1 cellular context compared by ENCODE assay signal in the genomic region with DNA sequence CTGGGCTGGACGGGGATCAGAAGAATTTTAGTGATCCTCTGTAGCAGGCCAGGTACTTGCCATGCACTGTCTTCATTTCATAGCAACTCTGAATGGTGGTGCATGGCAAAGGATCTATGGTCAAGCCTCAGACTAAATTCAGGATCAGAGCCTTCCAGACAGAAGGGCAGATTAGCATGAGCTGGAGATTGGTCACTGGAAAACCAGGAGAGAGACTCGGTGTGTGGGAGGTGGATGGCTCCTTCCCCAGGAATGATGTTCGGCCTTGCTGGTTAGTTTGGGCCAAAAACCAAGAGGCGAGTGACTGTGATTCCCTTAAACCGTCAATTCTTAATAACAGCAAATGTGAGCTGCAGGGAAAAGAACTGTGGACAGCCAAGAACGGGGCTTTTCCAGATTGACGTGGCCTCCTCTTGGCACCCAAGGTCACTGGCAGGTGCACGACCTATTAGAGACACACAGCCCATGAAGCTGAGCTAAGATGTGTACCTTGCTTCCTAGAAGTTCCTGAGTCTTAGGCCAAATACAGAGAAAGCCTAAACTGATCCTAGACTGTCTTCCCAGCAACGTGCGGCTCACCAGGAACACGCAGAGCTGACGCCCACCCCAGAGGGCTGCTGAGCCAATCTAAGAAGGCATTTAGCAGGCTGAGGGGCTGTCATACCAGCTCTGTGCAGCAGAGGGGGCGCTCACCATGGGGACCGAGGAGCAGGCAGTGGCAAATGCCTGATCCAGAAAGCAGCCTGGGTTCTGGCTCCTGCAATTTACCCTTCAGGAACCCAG.
A peak's percentile ranks its signal among the peaks of the same experiment; 100 is the strongest.
TF ChIP-seq lines count a peak whose summit lies in the region.

No MANE protein-coding gene starts in this region.

TF ChIP-seq in HepG2, 621 proteins besides CTCF, POLR2A, EP300 and RAD21 (continued from another document and continues in another):
- no peak for TF ChIP-seq CSRNP2 (CRISPR knock-in tag; conservative IDR thresholded peaks at IDR 0.05; ENCODE audit: low read depth)
- TF ChIP-seq RBM22 (optimal IDR thresholded peaks at IDR 0.05; ENCODE audit: low read length): peak; percentile 63
- 0 out of 2 replicates have a peak, but pooled peaks have one; percentile 44 for TF ChIP-seq ZNF414 (CRISPR knock-in tag; IDR thresholded peaks at IDR 0.05)
- no peak for TF ChIP-seq JUND (CRISPR knock-in tag; IDR thresholded peaks at IDR 0.05)
- TF ChIP-seq, protein P1, sequence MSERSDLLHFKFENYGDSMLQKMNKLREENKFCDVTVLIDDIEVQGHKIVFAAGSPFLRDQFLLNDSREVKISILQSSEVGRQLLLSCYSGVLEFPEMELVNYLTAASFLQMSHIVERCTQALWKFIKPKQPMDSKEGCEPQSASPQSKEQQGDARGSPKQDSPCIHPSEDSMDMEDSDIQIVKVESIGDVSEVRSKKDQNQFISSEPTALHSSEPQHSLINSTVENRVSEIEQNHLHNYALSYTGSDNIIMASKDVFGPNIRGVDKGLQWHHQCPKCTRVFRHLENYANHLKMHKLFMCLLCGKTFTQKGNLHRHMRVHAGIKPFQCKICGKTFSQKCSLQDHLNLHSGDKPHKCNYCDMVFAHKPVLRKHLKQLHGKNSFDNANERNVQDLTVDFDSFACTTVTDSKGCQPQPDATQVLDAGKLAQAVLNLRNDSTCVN (CRISPR knock-in tag; IDR thresholded peaks at IDR 0.05; ENCODE audit: borderline replicate concordance): peak; percentile 70; the same call in 1 of the 2 replicates
- no peak for TF ChIP-seq ZIK1 (CRISPR knock-in tag; IDR thresholded peaks at IDR 0.05; ENCODE audit: borderline replicate concordance, low read depth)
- TF ChIP-seq GATAD2A (CRISPR knock-in tag; IDR thresholded peaks at IDR 0.05): no peak
- peak; percentile 73 for TF ChIP-seq XRCC5 (optimal IDR thresholded peaks at IDR 0.05; ENCODE audit: low read length)
- 0 out of 2 replicates have a peak, but pooled peaks have one; percentile 36 for TF ChIP-seq SAP130 (CRISPR knock-in tag; IDR thresholded peaks at IDR 0.05; ENCODE audit: low read depth)
- no peak for TF ChIP-seq ZNF546 (CRISPR knock-in tag; conservative IDR thresholded peaks at IDR 0.05)
- TF ChIP-seq, protein P2, sequence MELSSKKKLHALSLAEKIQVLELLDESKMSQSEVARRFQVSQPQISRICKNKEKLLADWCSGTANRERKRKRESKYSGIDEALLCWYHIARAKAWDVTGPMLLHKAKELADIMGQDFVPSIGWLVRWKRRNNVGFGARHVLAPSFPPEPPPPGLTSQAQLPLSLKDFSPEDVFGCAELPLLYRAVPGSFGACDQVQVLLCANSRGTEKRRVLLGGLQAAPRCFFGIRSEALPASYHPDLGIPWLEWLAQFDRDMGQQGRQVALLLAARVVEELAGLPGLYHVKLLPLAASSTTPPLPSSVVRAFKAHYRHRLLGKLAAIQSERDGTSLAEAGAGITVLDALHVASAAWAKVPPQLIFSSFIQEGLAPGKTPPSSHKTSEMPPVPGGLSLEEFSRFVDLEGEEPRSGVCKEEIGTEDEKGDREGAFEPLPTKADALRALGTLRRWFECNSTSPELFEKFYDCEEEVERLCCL (CRISPR knock-in tag; IDR thresholded peaks at IDR 0.05; ENCODE audit: borderline replicate concordance): no peak
- TF ChIP-seq, protein P3, sequence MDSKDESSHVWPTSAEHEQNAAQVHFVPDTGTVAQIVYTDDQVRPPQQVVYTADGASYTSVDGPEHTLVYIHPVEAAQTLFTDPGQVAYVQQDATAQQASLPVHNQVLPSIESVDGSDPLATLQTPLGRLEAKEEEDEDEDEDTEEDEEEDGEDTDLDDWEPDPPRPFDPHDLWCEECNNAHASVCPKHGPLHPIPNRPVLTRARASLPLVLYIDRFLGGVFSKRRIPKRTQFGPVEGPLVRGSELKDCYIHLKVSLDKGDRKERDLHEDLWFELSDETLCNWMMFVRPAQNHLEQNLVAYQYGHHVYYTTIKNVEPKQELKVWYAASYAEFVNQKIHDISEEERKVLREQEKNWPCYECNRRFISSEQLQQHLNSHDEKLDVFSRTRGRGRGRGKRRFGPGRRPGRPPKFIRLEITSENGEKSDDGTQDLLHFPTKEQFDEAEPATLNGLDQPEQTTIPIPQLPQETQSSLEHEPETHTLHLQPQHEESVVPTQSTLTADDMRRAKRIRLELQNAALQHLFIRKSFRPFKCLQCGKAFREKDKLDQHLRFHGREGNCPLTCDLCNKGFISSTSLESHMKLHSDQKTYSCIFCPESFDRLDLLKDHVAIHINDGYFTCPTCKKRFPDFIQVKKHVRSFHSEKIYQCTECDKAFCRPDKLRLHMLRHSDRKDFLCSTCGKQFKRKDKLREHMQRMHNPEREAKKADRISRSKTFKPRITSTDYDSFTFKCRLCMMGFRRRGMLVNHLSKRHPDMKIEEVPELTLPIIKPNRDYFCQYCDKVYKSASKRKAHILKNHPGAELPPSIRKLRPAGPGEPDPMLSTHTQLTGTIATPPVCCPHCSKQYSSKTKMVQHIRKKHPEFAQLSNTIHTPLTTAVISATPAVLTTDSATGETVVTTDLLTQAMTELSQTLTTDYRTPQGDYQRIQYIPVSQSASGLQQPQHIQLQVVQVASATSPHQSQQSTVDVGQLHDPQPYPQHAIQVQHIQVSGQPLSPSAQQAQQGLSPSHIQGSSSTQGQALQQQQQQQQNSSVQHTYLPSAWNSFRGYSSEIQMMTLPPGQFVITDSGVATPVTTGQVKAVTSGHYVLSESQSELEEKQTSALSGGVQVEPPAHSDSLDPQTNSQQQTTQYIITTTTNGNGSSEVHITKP (CRISPR knock-in tag; IDR thresholded peaks at IDR 0.05; ENCODE audit: low read depth): peak; percentile 71; the same call in 1 of the 2 replicates
- TF ChIP-seq RARA (CRISPR knock-in tag; IDR thresholded peaks at IDR 0.05): no peak
- no peak for TF ChIP-seq DBP (CRISPR knock-in tag; IDR thresholded peaks at IDR 0.05; ENCODE audit: not compliant biosample characterization)
- TF ChIP-seq PATZ1 (CRISPR knock-in tag; IDR thresholded peaks at IDR 0.05): 0 out of 2 replicates have a peak, but pooled peaks have one; percentile 20
- TF ChIP-seq SATB2 (CRISPR knock-in tag; IDR thresholded peaks at IDR 0.05): no peak
- TF ChIP-seq SMC3 (IDR thresholded peaks at IDR 0.05; ENCODE audit: low read length): peak; percentile 67
- TF ChIP-seq ZNF788 (CRISPR knock-in tag; IDR thresholded peaks at IDR 0.05; ENCODE audit: borderline replicate concordance): 0 out of 2 replicates have a peak, but pooled peaks have one; percentile 37
- TF ChIP-seq XBP1 (CRISPR knock-in tag; IDR thresholded peaks at IDR 0.05): no peak
- no peak for TF ChIP-seq SNAI1 (CRISPR knock-in tag; IDR thresholded peaks at IDR 0.05; ENCODE audit: borderline replicate concordance)
- TF ChIP-seq NFKB2 (CRISPR knock-in tag; IDR thresholded peaks at IDR 0.05; ENCODE audit: borderline replicate concordance): no peak; the same call in 1 of the 2 replicates
- TF ChIP-seq AGO1 (IDR thresholded peaks at IDR 0.05; ENCODE audit: low read depth, low read length, poor library complexity, severe bottlenecking): no peak
- TF ChIP-seq NFIC (IDR thresholded peaks at IDR 0.05; ENCODE audit: low read length): no peak
- TF ChIP-seq POLR2G (IDR thresholded peaks at IDR 0.05; ENCODE audit: low read depth, low read length): peak; percentile 10; the same call in 1 of the 2 replicates
- no peak for TF ChIP-seq KDM5A (IDR thresholded peaks at IDR 0.05; ENCODE audit: borderline replicate concordance, low read length)
- 0 out of 2 replicates have a peak, but pooled peaks have one; percentile 3 for TF ChIP-seq ZNF274 (CRISPR knock-in tag; IDR thresholded peaks at IDR 0.05)
- TF ChIP-seq ZNF687 (CRISPR knock-in tag; IDR thresholded peaks at IDR 0.05): peak; percentile 34; the same call in 1 of the 2 replicates
- peak; percentile 43 for TF ChIP-seq TEAD3 (CRISPR knock-in tag; optimal IDR thresholded peaks at IDR 0.05; ENCODE audit: borderline replicate concordance)
- TF ChIP-seq, protein P4, sequence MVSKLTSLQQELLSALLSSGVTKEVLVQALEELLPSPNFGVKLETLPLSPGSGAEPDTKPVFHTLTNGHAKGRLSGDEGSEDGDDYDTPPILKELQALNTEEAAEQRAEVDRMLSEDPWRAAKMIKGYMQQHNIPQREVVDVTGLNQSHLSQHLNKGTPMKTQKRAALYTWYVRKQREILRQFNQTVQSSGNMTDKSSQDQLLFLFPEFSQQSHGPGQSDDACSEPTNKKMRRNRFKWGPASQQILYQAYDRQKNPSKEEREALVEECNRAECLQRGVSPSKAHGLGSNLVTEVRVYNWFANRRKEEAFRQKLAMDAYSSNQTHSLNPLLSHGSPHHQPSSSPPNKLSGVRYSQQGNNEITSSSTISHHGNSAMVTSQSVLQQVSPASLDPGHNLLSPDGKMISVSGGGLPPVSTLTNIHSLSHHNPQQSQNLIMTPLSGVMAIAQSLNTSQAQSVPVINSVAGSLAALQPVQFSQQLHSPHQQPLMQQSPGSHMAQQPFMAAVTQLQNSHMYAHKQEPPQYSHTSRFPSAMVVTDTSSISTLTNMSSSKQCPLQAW (CRISPR knock-in tag; IDR thresholded peaks at IDR 0.05): 0 out of 2 replicates have a peak, but pooled peaks have one; percentile 45
- no peak for TF ChIP-seq RFXANK (CRISPR knock-in tag; IDR thresholded peaks at IDR 0.05)
- TF ChIP-seq ZNF619 (CRISPR knock-in tag; IDR thresholded peaks at IDR 0.05): 0 out of 2 replicates have a peak, but pooled peaks have one; percentile 15
- TF ChIP-seq SALL1 (CRISPR knock-in tag; IDR thresholded peaks at IDR 0.05): peak; percentile 34; the same call in 1 of the 2 replicates
- TF ChIP-seq SIX1 (CRISPR knock-in tag; IDR thresholded peaks at IDR 0.05; ENCODE audit: borderline replicate concordance): no peak
- TF ChIP-seq TMF1 (CRISPR knock-in tag; IDR thresholded peaks at IDR 0.05; ENCODE audit: low read depth): no peak
- TF ChIP-seq LCORL (IDR thresholded peaks at IDR 0.05): no peak
- peak; percentile 48; the same call in 1 of the 2 replicates for TF ChIP-seq LCORL (CRISPR knock-in tag; IDR thresholded peaks at IDR 0.05)
- TF ChIP-seq STAG1 (CRISPR knock-in tag; IDR thresholded peaks at IDR 0.05): peak; percentile 92
- no peak for TF ChIP-seq ZNF34 (CRISPR knock-in tag; IDR thresholded peaks at IDR 0.05; ENCODE audit: borderline replicate concordance)
- no peak for TF ChIP-seq HOXD1 (CRISPR knock-in tag; IDR thresholded peaks at IDR 0.05)
- TF ChIP-seq FOXC1 (CRISPR knock-in tag; IDR thresholded peaks at IDR 0.05; ENCODE audit: borderline replicate concordance): peak; percentile 18; the same call in 1 of the 2 replicates
